In the genomic region with DNA sequence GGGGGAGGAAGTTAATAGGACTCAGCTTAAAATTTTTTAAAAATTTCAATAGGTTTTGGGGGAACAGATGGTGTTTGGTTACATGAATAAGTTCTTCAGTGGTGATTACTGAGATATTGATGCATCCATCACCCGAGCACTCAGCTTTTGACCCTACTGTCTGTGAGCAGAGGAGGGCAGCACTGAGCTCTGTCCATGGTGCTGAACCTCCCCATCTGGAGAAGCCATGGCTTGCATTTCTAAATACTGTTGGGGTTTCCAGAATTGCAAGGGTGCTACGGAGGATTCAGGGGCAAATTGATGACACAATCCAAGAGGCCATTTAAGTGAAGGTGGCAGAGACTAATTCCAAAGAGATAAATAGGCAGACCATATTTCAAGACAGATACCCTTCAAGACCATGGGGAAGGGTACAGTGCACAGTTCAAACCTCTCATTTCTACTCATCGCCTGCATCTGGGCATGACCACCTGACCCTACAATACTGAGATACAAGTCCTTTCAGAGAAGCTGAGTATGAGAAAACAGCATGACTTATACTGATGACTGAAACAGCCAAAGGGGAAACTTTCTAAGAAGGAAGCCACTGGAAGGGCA, we compare ENCODE assay signal across 1 cellular context.
TF ChIP-seq lines count a peak whose summit lies in the region.

No MANE protein-coding gene starts in this region.

TF ChIP-seq in K562, 482 proteins besides CTCF, POLR2A, EP300 and RAD21 (continued from another document and continues in another):
- TF ChIP-seq, protein P1, sequence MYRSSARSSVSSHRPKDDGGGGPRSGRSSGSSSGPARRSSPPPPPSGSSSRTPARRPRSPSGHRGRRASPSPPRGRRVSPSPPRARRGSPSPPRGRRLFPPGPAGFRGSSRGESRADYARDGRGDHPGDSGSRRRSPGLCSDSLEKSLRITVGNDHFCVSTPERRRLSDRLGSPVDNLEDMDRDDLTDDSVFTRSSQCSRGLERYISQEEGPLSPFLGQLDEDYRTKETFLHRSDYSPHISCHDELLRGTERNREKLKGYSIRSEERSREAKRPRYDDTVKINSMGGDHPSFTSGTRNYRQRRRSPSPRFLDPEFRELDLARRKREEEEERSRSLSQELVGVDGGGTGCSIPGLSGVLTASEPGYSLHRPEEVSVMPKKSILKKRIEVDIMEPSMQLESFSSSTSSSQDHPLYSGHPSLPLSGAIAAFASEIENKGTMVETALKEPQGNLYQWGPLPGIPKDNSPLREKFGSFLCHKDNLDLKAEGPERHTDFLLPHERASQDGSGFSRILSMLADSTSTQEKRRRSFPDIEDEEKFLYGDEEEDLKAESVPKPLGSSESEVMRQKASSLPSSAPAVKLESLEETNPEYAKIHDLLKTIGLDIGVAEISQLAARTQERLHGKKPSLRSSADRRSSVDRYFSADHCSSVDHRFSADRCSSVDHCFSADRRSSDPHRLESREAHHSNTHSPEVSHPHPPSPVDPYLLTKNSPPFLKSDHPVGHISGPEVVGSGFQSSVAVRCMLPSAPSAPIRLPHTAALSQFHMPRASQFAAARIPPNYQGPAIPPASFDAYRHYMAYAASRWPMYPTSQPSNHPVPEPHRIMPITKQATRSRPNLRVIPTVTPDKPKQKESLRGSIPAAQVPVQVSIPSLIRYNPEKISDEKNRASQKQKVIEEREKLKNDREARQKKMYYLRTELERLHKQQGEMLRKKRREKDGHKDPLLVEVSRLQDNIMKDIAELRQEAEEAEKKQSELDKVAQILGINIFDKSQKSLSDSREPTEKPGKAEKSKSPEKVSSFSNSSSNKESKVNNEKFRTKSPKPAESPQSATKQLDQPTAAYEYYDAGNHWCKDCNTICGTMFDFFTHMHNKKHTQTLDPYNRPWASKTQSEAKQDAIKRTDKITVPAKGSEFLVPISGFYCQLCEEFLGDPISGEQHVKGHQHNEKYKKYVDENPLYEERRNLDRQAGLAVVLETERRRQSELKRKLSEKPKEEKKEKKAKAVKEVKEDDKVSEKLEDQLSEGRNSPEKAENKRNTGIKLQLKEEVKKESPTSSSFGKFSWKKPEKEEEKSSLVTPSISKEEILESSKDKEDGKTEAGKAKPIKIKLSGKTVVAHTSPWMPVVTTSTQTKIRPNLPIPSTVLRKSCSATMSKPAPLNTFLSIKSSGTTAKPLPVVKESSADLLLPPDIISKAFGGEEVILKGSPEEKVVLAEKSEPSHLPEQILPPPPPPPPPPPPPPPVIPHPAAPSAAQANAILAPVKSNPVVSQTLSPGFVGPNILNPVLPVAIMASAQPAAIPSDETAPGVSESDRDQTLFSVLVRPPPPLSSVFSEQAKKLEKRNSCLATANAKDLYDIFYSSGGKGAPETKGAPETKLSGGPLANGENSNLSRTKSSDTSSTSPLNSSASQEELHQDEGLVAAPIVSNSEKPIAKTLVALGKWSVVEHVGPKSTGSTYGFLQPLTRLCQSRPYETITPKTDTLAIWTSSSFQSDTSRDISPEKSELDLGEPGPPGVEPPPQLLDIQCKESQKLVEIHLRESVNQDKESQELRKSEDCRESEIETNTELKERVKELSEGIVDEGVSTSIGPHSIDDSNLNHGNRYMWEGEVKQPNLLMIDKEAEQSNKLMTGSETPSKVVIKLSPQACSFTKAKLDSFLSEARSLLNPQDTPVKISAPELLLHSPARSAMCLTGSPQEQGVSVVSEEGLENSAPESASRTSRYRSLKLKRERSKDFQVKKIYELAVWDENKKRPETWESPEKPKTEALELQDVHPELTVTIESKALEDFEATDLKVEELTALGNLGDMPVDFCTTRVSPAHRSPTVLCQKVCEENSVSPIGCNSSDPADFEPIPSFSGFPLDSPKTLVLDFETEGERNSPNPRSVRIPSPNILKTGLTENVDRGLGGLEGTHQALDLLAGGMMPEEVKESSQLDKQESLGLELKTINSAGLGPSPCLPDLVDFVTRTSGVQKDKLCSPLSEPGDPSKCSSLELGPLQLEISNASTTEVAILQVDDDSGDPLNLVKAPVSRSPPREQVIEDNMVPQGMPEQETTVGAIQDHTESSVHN (IDR thresholded peaks at IDR 0.05; ENCODE audit: borderline replicate concordance in 1 of 2, low read depth in 1 of 2) = no peak
- TF ChIP-seq NONO (IDR thresholded peaks at IDR 0.05; ENCODE audit: low read depth in 2 of 2, low read length in 1 of 2) (no peak), LCOR (CRISPR knock-in tag; IDR thresholded peaks at IDR 0.05) (peak; percentile 80), TAF7 (tag; IDR thresholded peaks at IDR 0.05) (no peak), ZC3H8 (IDR thresholded peaks at IDR 0.05) (no peak), FOXM1 (IDR thresholded peaks at IDR 0.05; ENCODE audit: low read depth) (no peak), FOXM1 (CRISPR knock-in tag; IDR thresholded peaks at IDR 0.05; ENCODE audit: low read depth) (no peak), BRF1 (IDR thresholded peaks at IDR 0.05; ENCODE audit: borderline replicate concordance, extremely low read depth, insufficient read length) (no peak), ZNF23 (CRISPR knock-in tag; IDR thresholded peaks at IDR 0.05) (no peak), POLR3G (IDR thresholded peaks at IDR 0.05; ENCODE audit: extremely low read depth, insufficient read length, insufficient replicate concordance) (no peak), ZSCAN32 (CRISPR knock-in tag; IDR thresholded peaks at IDR 0.05) (no peak), SMAD3 (CRISPR knock-in tag; conservative IDR thresholded peaks at IDR 0.05) (0 out of 2 replicates have a peak, but pooled peaks have one; percentile 22), ZNF668 (CRISPR knock-in tag; IDR thresholded peaks at IDR 0.05) (no peak), RBM22 (IDR thresholded peaks at IDR 0.05; ENCODE audit: low read depth, low read length, poor library complexity, severe bottlenecking) (no peak), ZNF445 (CRISPR knock-in tag; IDR thresholded peaks at IDR 0.05; ENCODE audit: low read depth) (no peak), SMARCB1 (IDR thresholded peaks at IDR 0.05; ENCODE audit: insufficient read length, low read depth) (no peak), IRF2 (CRISPR knock-in tag; IDR thresholded peaks at IDR 0.05) (no peak), RBM14 (IDR thresholded peaks at IDR 0.05; ENCODE audit: borderline replicate concordance, insufficient read depth, low read depth, low read length) (no peak), HNRNPH1 (optimal IDR thresholded peaks at IDR 0.05; ENCODE audit: low read depth, low read length) (no peak), ZNF311 (CRISPR knock-in tag; IDR thresholded peaks at IDR 0.05) (0 out of 2 replicates have a peak, but pooled peaks have one; percentile 17), KAT8 (IDR thresholded peaks at IDR 0.05; ENCODE audit: low read depth) (no peak), TARDBP (IDR thresholded peaks at IDR 0.05) (no peak), SMAD4 (CRISPR knock-in tag; conservative IDR thresholded peaks at IDR 0.05) (peak; percentile 51; the same call in 1 of the 2 replicates), ZNF263 (CRISPR knock-in tag; IDR thresholded peaks at IDR 0.05; ENCODE audit: borderline replicate concordance) (peak; percentile 71; the same call in 1 of the 2 replicates)
- TF ChIP-seq, protein P2, sequence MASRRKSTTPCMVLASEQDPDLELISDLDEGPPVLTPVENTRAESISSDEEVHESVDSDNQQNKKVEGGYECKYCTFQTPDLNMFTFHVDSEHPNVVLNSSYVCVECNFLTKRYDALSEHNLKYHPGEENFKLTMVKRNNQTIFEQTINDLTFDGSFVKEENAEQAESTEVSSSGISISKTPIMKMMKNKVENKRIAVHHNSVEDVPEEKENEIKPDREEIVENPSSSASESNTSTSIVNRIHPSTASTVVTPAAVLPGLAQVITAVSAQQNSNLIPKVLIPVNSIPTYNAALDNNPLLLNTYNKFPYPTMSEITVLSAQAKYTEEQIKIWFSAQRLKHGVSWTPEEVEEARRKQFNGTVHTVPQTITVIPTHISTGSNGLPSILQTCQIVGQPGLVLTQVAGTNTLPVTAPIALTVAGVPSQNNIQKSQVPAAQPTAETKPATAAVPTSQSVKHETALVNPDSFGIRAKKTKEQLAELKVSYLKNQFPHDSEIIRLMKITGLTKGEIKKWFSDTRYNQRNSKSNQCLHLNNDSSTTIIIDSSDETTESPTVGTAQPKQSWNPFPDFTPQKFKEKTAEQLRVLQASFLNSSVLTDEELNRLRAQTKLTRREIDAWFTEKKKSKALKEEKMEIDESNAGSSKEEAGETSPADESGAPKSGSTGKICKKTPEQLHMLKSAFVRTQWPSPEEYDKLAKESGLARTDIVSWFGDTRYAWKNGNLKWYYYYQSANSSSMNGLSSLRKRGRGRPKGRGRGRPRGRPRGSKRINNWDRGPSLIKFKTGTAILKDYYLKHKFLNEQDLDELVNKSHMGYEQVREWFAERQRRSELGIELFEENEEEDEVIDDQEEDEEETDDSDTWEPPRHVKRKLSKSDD (conservative IDR thresholded peaks at IDR 0.05; ENCODE audit: low read length) = no peak
- TF ChIP-seq, protein P3, sequence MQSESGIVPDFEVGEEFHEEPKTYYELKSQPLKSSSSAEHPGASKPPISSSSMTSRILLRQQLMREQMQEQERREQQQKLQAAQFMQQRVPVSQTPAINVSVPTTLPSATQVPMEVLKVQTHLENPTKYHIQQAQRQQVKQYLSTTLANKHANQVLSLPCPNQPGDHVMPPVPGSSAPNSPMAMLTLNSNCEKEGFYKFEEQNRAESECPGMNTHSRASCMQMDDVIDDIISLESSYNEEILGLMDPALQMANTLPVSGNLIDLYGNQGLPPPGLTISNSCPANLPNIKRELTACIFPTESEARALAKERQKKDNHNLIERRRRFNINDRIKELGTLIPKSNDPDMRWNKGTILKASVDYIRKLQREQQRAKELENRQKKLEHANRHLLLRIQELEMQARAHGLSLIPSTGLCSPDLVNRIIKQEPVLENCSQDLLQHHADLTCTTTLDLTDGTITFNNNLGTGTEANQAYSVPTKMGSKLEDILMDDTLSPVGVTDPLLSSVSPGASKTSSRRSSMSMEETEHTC (IDR thresholded peaks at IDR 0.05) = no peak
- TF ChIP-seq, protein P4, sequence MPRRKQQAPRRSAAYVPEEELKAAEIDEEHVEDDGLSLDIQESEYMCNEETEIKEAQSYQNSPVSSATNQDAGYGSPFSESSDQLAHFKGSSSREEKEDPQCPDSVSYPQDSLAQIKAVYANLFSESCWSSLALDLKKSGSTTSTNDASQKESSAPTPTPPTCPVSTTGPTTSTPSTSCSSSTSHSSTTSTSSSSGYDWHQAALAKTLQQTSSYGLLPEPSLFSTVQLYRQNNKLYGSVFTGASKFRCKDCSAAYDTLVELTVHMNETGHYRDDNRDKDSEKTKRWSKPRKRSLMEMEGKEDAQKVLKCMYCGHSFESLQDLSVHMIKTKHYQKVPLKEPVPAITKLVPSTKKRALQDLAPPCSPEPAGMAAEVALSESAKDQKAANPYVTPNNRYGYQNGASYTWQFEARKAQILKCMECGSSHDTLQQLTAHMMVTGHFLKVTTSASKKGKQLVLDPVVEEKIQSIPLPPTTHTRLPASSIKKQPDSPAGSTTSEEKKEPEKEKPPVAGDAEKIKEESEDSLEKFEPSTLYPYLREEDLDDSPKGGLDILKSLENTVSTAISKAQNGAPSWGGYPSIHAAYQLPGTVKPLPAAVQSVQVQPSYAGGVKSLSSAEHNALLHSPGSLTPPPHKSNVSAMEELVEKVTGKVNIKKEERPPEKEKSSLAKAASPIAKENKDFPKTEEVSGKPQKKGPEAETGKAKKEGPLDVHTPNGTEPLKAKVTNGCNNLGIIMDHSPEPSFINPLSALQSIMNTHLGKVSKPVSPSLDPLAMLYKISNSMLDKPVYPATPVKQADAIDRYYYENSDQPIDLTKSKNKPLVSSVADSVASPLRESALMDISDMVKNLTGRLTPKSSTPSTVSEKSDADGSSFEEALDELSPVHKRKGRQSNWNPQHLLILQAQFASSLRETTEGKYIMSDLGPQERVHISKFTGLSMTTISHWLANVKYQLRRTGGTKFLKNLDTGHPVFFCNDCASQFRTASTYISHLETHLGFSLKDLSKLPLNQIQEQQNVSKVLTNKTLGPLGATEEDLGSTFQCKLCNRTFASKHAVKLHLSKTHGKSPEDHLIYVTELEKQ (CRISPR knock-in tag; IDR thresholded peaks at IDR 0.05) = no peak
- TF ChIP-seq, protein P5, sequence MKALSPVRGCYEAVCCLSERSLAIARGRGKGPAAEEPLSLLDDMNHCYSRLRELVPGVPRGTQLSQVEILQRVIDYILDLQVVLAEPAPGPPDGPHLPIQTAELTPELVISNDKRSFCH (CRISPR knock-in tag; IDR thresholded peaks at IDR 0.05) = no peak
- TF ChIP-seq, protein P5 (tag; IDR thresholded peaks at IDR 0.05) = no peak
- TF ChIP-seq, protein P6, sequence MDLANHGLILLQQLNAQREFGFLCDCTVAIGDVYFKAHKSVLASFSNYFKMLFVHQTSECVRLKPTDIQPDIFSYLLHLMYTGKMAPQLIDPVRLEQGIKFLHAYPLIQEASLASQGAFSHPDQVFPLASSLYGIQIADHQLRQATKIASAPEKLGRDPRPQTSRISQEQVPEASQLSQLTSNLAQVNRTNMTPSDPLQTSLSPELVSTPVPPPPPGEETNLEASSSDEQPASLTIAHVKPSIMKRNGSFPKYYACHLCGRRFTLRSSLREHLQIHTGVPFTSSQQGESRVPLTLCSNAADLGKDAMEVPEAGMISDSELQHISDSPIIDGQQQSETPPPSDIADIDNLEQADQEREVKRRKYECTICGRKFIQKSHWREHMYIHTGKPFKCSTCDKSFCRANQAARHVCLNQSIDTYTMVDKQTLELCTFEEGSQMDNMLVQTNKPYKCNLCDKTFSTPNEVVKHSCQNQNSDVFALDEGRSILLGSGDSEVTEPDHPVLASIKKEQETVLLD (IDR thresholded peaks at IDR 0.05) = no peak
- TF ChIP-seq, protein P7, sequence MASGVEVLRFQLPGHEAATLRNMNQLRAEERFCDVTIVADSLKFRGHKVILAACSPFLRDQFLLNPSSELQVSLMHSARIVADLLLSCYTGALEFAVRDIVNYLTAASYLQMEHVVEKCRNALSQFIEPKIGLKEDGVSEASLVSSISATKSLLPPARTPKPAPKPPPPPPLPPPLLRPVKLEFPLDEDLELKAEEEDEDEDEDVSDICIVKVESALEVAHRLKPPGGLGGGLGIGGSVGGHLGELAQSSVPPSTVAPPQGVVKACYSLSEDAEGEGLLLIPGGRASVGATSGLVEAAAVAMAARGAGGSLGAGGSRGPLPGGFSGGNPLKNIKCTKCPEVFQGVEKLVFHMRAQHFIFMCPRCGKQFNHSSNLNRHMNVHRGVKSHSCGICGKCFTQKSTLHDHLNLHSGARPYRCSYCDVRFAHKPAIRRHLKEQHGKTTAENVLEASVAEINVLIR (CRISPR knock-in tag; IDR thresholded peaks at IDR 0.05) = no peak
- TF ChIP-seq, protein P8, sequence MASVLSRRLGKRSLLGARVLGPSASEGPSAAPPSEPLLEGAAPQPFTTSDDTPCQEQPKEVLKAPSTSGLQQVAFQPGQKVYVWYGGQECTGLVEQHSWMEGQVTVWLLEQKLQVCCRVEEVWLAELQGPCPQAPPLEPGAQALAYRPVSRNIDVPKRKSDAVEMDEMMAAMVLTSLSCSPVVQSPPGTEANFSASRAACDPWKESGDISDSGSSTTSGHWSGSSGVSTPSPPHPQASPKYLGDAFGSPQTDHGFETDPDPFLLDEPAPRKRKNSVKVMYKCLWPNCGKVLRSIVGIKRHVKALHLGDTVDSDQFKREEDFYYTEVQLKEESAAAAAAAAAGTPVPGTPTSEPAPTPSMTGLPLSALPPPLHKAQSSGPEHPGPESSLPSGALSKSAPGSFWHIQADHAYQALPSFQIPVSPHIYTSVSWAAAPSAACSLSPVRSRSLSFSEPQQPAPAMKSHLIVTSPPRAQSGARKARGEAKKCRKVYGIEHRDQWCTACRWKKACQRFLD (CRISPR knock-in tag; IDR thresholded peaks at IDR 0.05) = peak; percentile 89
